Comparison of ENCODE assay signal across 8 cellular contexts in genomic region chr4:140071806-140072205, GRCh38.
A peak's percentile ranks its signal among the peaks of the same experiment; 100 is the strongest.
DNase-seq lines count a peak whose midpoint lies in the region; ATAC-seq and TF ChIP-seq lines count a peak whose summit lies in the region.

No MANE protein-coding gene starts in this region.

- no peaks in the 10 kb centered on the region for H4K20me1 ChIP-seq in osteoblast (ENCODE audit: insufficient read depth, low read length)

- POLR2A ChIA-PET in activated naive CD8-positive, alpha-beta T cell treated with anti-CD3 and anti-CD28 coated beads, Interleukin-2, amount 10 ng/mL, durations not matched to agents 7 days and 5 days (lab: Charles Lee), result interaction anchor here (0.7 to 4.0 kb wide), 7 partner anchors 18 to 82 kb away, joined by 4 to 20 read pairs (median 7); partner anchors contain the start of gene MAML3

- no peaks in the 10 kb centered on the region for H3K9me3 ChIP-seq in osteoblast (ENCODE audit: low read depth, low read length)

- peaks cover 44% of the 10 kb centered on the region for H3K4me1 Mint-ChIP-seq in activated naive CD8-positive, alpha-beta T cell treated with anti-CD3 and anti-CD28 coated beads, Interleukin-2, amount 10 ng/mL, durations not matched to agents 7 days and 5 days

- peaks cover 27% of the 10 kb centered on the region for H3K4me1 ChIP-seq in osteoblast (ENCODE audit: insufficient read depth, low read length)

- no peak overlapping the region for H3K4me3 ChIP-seq in osteoblast (ENCODE audit: insufficient read depth, low read length)

- H3K4me2 ChIP-seq in osteoblast (ENCODE audit: insufficient read depth, low read length), result peak overlapping the region; percentile 47

- no peaks in the 10 kb centered on the region for H3K36me3 ChIP-seq in osteoblast (ENCODE audit: insufficient read depth, low read length)

- peaks cover 10% of the 10 kb centered on the region for H3K36me3 Mint-ChIP-seq in activated naive CD8-positive, alpha-beta T cell treated with anti-CD3 and anti-CD28 coated beads, Interleukin-2, amount 10 ng/mL, durations not matched to agents 7 days and 5 days

- DNase-seq in GM10266 (ENCODE audit: extremely low spot score) (peak; percentile 38), SK-MEL-5 (ENCODE audit: low read depth, low spot score) (peak; percentile 75), osteoblast (ENCODE audit: insufficient read length, low spot score, missing footprints) (no peak), NCI-H510A treated with DMSO at 0.1 percent for 48 hours (lab: John Stamatoyannopoulos, UW) (no peak), NCI-H187 treated with DMSO at 0.1 percent for 48 hours (lab: John Stamatoyannopoulos, UW) (no peak), NCI-H1417 (lab: John Stamatoyannopoulos, UW) (no peak)
- peak; percentile 60 for DNase-seq in activated naive CD8-positive, alpha-beta T cell treated with anti-CD3 and anti-CD28 coated beads, Interleukin-2, amount 10 ng/mL, durations not matched to agents 7 days and 5 days

- peak overlapping the region; percentile 95 for H3K27ac Mint-ChIP-seq in activated naive CD8-positive, alpha-beta T cell treated with anti-CD3 and anti-CD28 coated beads, Interleukin-2, amount 10 ng/mL, durations not matched to agents 7 days and 5 days

- peak overlapping the region; percentile 52 for H3K27ac ChIP-seq in osteoblast (ENCODE audit: low read depth, low read length)

- peak overlapping the region; percentile 73 for H3K4me3 Mint-ChIP-seq in activated naive CD8-positive, alpha-beta T cell treated with anti-CD3 and anti-CD28 coated beads, Interleukin-2, amount 10 ng/mL, durations not matched to agents 7 days and 5 days

- H3K79me2 ChIP-seq in osteoblast (ENCODE audit: insufficient read depth, low read length), result no peaks in the 10 kb centered on the region

- TF ChIP-seq CTCF in GM10266 (IDR thresholded peaks at IDR 0.05; ENCODE audit: control insufficient read depth, insufficient read depth, low read depth, missing control alignments) (no peak), osteoblast (IDR thresholded peaks at IDR 0.05; ENCODE audit: extremely low read depth, low read depth, low read length) (no peak)

- peak overlapping the region; percentile 42 for H2AFZ ChIP-seq in osteoblast (ENCODE audit: low read length)

- H3K9me3 Mint-ChIP-seq in activated naive CD8-positive, alpha-beta T cell treated with anti-CD3 and anti-CD28 coated beads, Interleukin-2, amount 10 ng/mL, durations not matched to agents 7 days and 5 days, result peaks cover 2% of the 10 kb centered on the region

- peak; percentile 96 for ATAC-seq in HG02759 (IDR thresholded peaks at IDR 0.05; ENCODE audit: unreplicated experiment)
- ATAC-seq in activated naive CD8-positive, alpha-beta T cell treated with anti-CD3 and anti-CD28 coated beads, Interleukin-2, amount 10 ng/mL, durations not matched to agents 7 days and 5 days (ENCODE audit: low read depth), result peak; percentile 78

- peaks cover 5% of the 10 kb centered on the region for H3K27me3 Mint-ChIP-seq in activated naive CD8-positive, alpha-beta T cell treated with anti-CD3 and anti-CD28 coated beads, Interleukin-2, amount 10 ng/mL, durations not matched to agents 7 days and 5 days

- in situ Hi-C loops in SK-MEL-5 (cut with HindIII; ENCODE audit: low pct_unique_long_range_greater_than_20kb, low sequenced_read_pairs), result no loop called here

- no peaks in the 10 kb centered on the region for H3K27me3 ChIP-seq in osteoblast (ENCODE audit: insufficient read depth, low read length)

Comparison
In these comparisons a context has a peak if more than half of its experiments do, and no peak if none do; other contexts are left out.
1. DNase-seq: peak in GM10266 (single experiment), SK-MEL-5 (single experiment) and activated naive CD8-positive, alpha-beta T cell treated with anti-CD3 and anti-CD28 coated beads, Interleukin-2, amount 10 ng/mL, durations not matched to agents 7 days and 5 days (single experiment); none in osteoblast (single experiment), NCI-H510A treated with DMSO at 0.1 percent for 48 hours (single experiment), NCI-H187 treated with DMSO at 0.1 percent for 48 hours (single experiment) and NCI-H1417 (0 of 3).